ENCODE assay signal across 14 cellular contexts in genomic region chr1:224213438-224214119, GRCh38. TPM values are rescaled to one million over a fixed set of nuclear protein-coding genes. Genes with fewer than 3 reads are reported as not detected.
A peak's percentile ranks its signal among the peaks of the same experiment; 100 is the strongest.
DNase-seq lines count a peak whose midpoint lies in the region; ATAC-seq and TF ChIP-seq lines count a peak whose summit lies in the region.
"Had no signal": no experiment of that assay in that cellular context is flagged by ENCODE, and none has a peak within 500 bp of the region (broad histone marks: within the 10 kb centered on the region; RNA-seq: fewer than 3 reads in every experiment).

No MANE protein-coding gene starts in this region.

- H3K27ac Mint-ChIP-seq in endodermal cell, result peak overlapping the region; percentile 83
- H3K27ac Mint-ChIP-seq in activated CD8-positive, alpha-beta T cell treated with anti-CD3 and anti-CD28 coated beads for 36 hours, result no peak overlapping the region

- no peaks in the 10 kb centered on the region for H3K27me3 ChIP-seq in HUES64 (ENCODE audit: insufficient read depth, low read length)
- H3K27me3 ChIP-seq in endodermal cell (ENCODE audit: control insufficient read depth, insufficient read depth, low read length, poor library complexity, severe bottlenecking), result no peaks in the 10 kb centered on the region
- H3K27me3 ChIP-seq in mucosa of stomach (ENCODE audit: control insufficient read depth, insufficient read depth, low read length), result no peaks in the 10 kb centered on the region
- H3K27me3 ChIP-seq: SJCRH30 had no signal

- ATAC-seq in GM21526 (IDR thresholded peaks at IDR 0.05; ENCODE audit: low FRiP score, unreplicated experiment), result no peak
- ATAC-seq in activated CD8-positive, alpha-beta T cell treated with anti-CD3 and anti-CD28 coated beads for 36 hours, result no peak

- POLR2A ChIA-PET in activated CD8-positive, alpha-beta T cell treated with anti-CD3 and anti-CD28 coated beads for 36 hours (lab: Charles Lee), result no interaction called here

- intact Hi-C loops in activated CD8-positive, alpha-beta T cell treated with anti-CD3 and anti-CD28 coated beads for 36 hours (cut with micrococcal nuclease), result no loop called here

- DNase-seq in CD1c-positive myeloid dendritic cell (ENCODE audit: extremely low spot score) (peak; percentile 33), endodermal cell (peak; percentile 81), ACHN (no peak), C1 segment of cervical spinal cord (lab: John Stamatoyannopoulos, UW) (no peak)
- DNase-seq in activated CD8-positive, alpha-beta T cell treated with anti-CD3 and anti-CD28 coated beads for 36 hours, result no peak
- DNase-seq: activated CD4-positive, alpha-beta T cell treated with anti-CD3 and anti-CD28 coated beads, Interleukin-2, amount 50 U/mL, for 1 hour; activated naive CD4-positive, alpha-beta T cell treated with anti-CD3 and anti-CD28 coated beads, Interleukin-2, amount 50 U/mL, for 16 hours; NCI-H526 treated with DMSO at 0.1 percent for 48 hours; retina had no signal

- no peaks in the 10 kb centered on the region for H3K9me3 ChIP-seq in HUES64 (ENCODE audit: insufficient read depth, low read depth, low read length)
- H3K9me3 ChIP-seq in endodermal cell (ENCODE audit: control insufficient read depth, low read length), result no peaks in the 10 kb centered on the region
- no peaks in the 10 kb centered on the region for H3K9me3 ChIP-seq in mucosa of stomach (ENCODE audit: control insufficient read depth, low read length)
- H3K9me3 ChIP-seq: SJCRH30 had no signal

- peak overlapping the region; percentile 81; the same call in 1 of the 2 replicates for H3K27ac ChIP-seq in HUES64 (ENCODE audit: low read depth, low read length)
- H3K27ac ChIP-seq in endodermal cell (ENCODE audit: low read depth, low read length), result no peak overlapping the region
- H3K27ac ChIP-seq: coronary artery had no signal

- in situ Hi-C loops in ACHN (cut with HindIII; ENCODE audit: low pct_ligation_motif_present, low pct_unique_long_range_greater_than_20kb, low sequenced_read_pairs), result no loop called here

- no peaks in the 10 kb centered on the region for H3K9me3 Mint-ChIP-seq in endodermal cell
- no peaks in the 10 kb centered on the region for H3K9me3 Mint-ChIP-seq in activated CD8-positive, alpha-beta T cell treated with anti-CD3 and anti-CD28 coated beads for 36 hours

- no peaks in the 10 kb centered on the region for H3K36me3 Mint-ChIP-seq in endodermal cell (ENCODE audit: low read depth)
- no peaks in the 10 kb centered on the region for H3K36me3 Mint-ChIP-seq in activated CD8-positive, alpha-beta T cell treated with anti-CD3 and anti-CD28 coated beads for 36 hours (ENCODE audit: low read depth)

- H3K27me3 Mint-ChIP-seq in endodermal cell (ENCODE audit: insufficient read depth), result no peaks in the 10 kb centered on the region
- H3K27me3 Mint-ChIP-seq in activated CD8-positive, alpha-beta T cell treated with anti-CD3 and anti-CD28 coated beads for 36 hours, result no peaks in the 10 kb centered on the region

- peaks cover 16% of the 10 kb centered on the region; the same call in 1 of the 2 replicates for H3K4me1 ChIP-seq in HUES64 (ENCODE audit: insufficient read depth, low read length)
- peaks cover 12% of the 10 kb centered on the region for H3K4me1 ChIP-seq in endodermal cell (ENCODE audit: control insufficient read depth, insufficient read depth, low read length)
- H3K4me1 ChIP-seq in mucosa of stomach (ENCODE audit: control insufficient read depth, insufficient read depth, low read length), result peaks cover 46% of the 10 kb centered on the region

- H3K4me3 ChIP-seq in HUES64 (ENCODE audit: low read length), result no peak overlapping the region
- no peak overlapping the region for H3K4me3 ChIP-seq in endodermal cell (ENCODE audit: low read length)
- H3K4me3 ChIP-seq in mucosa of stomach (ENCODE audit: low read length), result no peak overlapping the region
- H3K4me3 ChIP-seq: coronary artery, SJCRH30 had no signal

- TF ChIP-seq CTCF in endodermal cell (conservative IDR thresholded peaks at IDR 0.05), result no peak
- TF ChIP-seq CTCF in activated CD8-positive, alpha-beta T cell treated with anti-CD3 and anti-CD28 coated beads for 36 hours (IDR thresholded peaks at IDR 0.05), result no peak

- no peaks in the 10 kb centered on the region for H3K36me3 ChIP-seq in HUES64 (ENCODE audit: insufficient read depth, low read length)
- no peaks in the 10 kb centered on the region for H3K36me3 ChIP-seq in endodermal cell (ENCODE audit: control insufficient read depth, insufficient read depth, low read length)
- no peaks in the 10 kb centered on the region for H3K36me3 ChIP-seq in mucosa of stomach (ENCODE audit: control insufficient read depth, insufficient read depth, low read length)
- H3K36me3 ChIP-seq: SJCRH30 had no signal

- WGBS in HUES64, result 68% methylated on average over 4 of the region's 4 CpGs
- 53 to 67% methylated on average over 1 to 4 of the region's 4 CpGs for WGBS in endodermal cell (ENCODE audit: insufficient coverage in 1 of 2, insufficient read length in 1 of 2), 2 experiments

- H3K9ac ChIP-seq in HUES64 (ENCODE audit: low read depth, low read length) (no peak overlapping the region), endodermal cell (ENCODE audit: extremely low read depth, low read length, poor library complexity, severe bottlenecking) (no peak overlapping the region), mucosa of stomach (ENCODE audit: low read length) (peak overlapping the region; percentile 19)

- H3K4me3 Mint-ChIP-seq in endodermal cell, result no peak overlapping the region
- no peak overlapping the region for H3K4me3 Mint-ChIP-seq in activated CD8-positive, alpha-beta T cell treated with anti-CD3 and anti-CD28 coated beads for 36 hours

- CTCF ChIA-PET in activated CD8-positive, alpha-beta T cell treated with anti-CD3 and anti-CD28 coated beads for 36 hours (lab: Charles Lee), result no interaction called here

- peaks cover 30% of the 10 kb centered on the region for H3K4me1 Mint-ChIP-seq in endodermal cell
- no peaks in the 10 kb centered on the region for H3K4me1 Mint-ChIP-seq in activated CD8-positive, alpha-beta T cell treated with anti-CD3 and anti-CD28 coated beads for 36 hours (ENCODE audit: low read depth)

RNA-seq across cellular contexts. Expression of gene DEGS1, which starts 30.5 kb away (rescaled TPM):
- 43.6 TPM for polyA plus RNA-seq in HUES64 (2013, experiment 1 of 2)
- polyA plus RNA-seq in HUES64 (2013, experiment 2 of 2), result 44.3 TPM
- 10 to 100 TPM; 25.0 to 28.9 TPM for total RNA-seq in endodermal cell
- 47.9 TPM for polyA plus RNA-seq in endodermal cell (2013, experiment 1 of 2)
- polyA plus RNA-seq in endodermal cell (2013, experiment 2 of 2), result 44.7 TPM
- total RNA-seq in activated CD8-positive, alpha-beta T cell treated with anti-CD3 and anti-CD28 coated beads for 36 hours, result 10 to 100 TPM; 32.3 to 33.8 TPM

Comparison
In these comparisons a context has a peak if more than half of its experiments do, and no peak if none do; other contexts are left out.
1. DNase-seq: peak in CD1c-positive myeloid dendritic cell (single experiment) and endodermal cell (single experiment); none in ACHN (single experiment), activated CD8-positive, alpha-beta T cell treated with anti-CD3 and anti-CD28 coated beads for 36 hours (single experiment) and C1 segment of cervical spinal cord (0 of 14).